In the genomic region with DNA sequence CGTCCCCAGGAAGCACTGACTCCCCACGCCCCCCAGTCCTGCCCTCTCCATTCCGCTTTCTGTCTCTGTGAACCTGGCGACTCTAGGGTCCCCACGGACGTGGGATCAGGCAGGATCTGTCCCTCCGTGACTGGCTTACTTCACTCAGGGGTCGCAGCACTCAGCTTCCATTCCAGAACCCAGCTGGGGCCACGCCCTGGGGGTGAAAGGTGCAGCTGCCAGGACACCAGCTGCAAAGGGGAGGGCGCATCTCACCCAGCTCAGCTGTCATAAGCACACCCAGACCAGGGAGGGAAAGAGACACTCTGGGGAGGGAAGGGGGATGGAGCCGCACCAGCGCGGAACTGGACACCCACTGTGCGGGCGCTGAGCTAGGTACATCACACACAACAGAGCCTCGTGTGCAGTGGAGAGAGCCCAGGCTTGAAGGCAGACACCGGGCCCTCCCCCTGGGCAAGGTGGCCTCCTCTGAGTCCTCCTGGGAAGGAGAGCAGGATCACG, we compare ENCODE assay signal across 13 cellular contexts. TPM values are rescaled to one million over a fixed set of nuclear protein-coding genes. Genes with fewer than 3 reads are reported as not detected.
DNase-seq lines count a peak whose midpoint lies in the region; ATAC-seq lines count a peak whose summit lies in the region.
"Had no signal": no experiment of that assay in that cellular context is flagged by ENCODE, and none has a peak within 500 bp of the region (broad histone marks: within the 10 kb centered on the region; RNA-seq: fewer than 3 reads in every experiment).

No MANE protein-coding gene starts in this region.

- H2AFZ ChIP-seq in Karpas-422 (ENCODE audit: low read length) = no peak overlapping the region

- ATAC-seq in esophagus mucosa = peak; percentile 19

- H3K4me3 ChIP-seq in skeletal muscle cell (ENCODE audit: low read depth, low read length) = no peak overlapping the region
- no peak overlapping the region for H3K4me3 ChIP-seq in Karpas-422 (ENCODE audit: low read length)
- H3K4me3 ChIP-seq: thoracic aorta had no signal

- no peak overlapping the region for H3K4me2 ChIP-seq in Karpas-422 (ENCODE audit: low read depth, low read length, poor library complexity, severe bottlenecking)

- H3K9ac ChIP-seq in Karpas-422 (ENCODE audit: low read length) = no peak overlapping the region

- no peaks in the 10 kb centered on the region for H4K20me1 ChIP-seq in Karpas-422 (ENCODE audit: insufficient read depth, low read depth, low read length)

- H3K79me2 ChIP-seq in Karpas-422 (ENCODE audit: low read length) = no peaks in the 10 kb centered on the region

- no peaks in the 10 kb centered on the region for H3K9me3 ChIP-seq in Karpas-422 (ENCODE audit: low read length)
- H3K9me3 ChIP-seq: thoracic aorta had no signal

- no peak overlapping the region for H3K27ac ChIP-seq in Karpas-422 (ENCODE audit: low read length)
- H3K27ac ChIP-seq: thoracic aorta had no signal

- H3K36me3 ChIP-seq in Karpas-422 (ENCODE audit: insufficient read depth, low read length) = no peaks in the 10 kb centered on the region

- no peaks in the 10 kb centered on the region for H3K9me2 ChIP-seq in Karpas-422 (replicated peaks; ENCODE audit: insufficient read depth, low read length)

- peak; percentile 50 for DNase-seq in NCI-H146 (lab: John Stamatoyannopoulos, UW)
- no peak for DNase-seq in NCI-H146 treated with DMSO at 0.1 percent for 48 hours (lab: John Stamatoyannopoulos, UW; ENCODE audit: unreplicated experiment)
- peak; percentile 75 for DNase-seq in NCI-H1694 treated with DMSO at 0.1 percent for 48 hours (lab: John Stamatoyannopoulos, UW)
- peak; percentile 50 for DNase-seq in skeletal muscle cell (ENCODE audit: low read depth)
- DNase-seq in HPDE6-E6E7 (ENCODE audit: extremely low spot score) = no peak
- DNase-seq in Karpas-422 = no peak
- no peak for DNase-seq in ecto neural progenitor cell (ENCODE audit: low spot score)
- DNase-seq: 8988T, NCI-H1930 had no signal

- H3K27me3 ChIP-seq in Karpas-422 (ENCODE audit: low read length) = no peaks in the 10 kb centered on the region

- peaks cover 5% of the 10 kb centered on the region for H3K4me1 ChIP-seq in Karpas-422 (ENCODE audit: low read length)

RNA-seq across cellular contexts. Expression of a gene that starts 18.5 kb away (rescaled TPM):
- 9.8 TPM for total RNA-seq in esophagus mucosa
- total RNA-seq in Karpas-422 (2014; rRNA removed; shearing (Covaris generic); ENCODE audit: low replicate concordance) = 21.7 and 55.7 TPM in 2 replicates

RNA-seq across cellular contexts. Expression of a gene that starts 18.7 kb away (rescaled TPM):
- 20.7 TPM for total RNA-seq in esophagus mucosa
- 14.8 and 17.9 TPM in 2 replicates for total RNA-seq in Karpas-422 (2014; rRNA removed; shearing (Covaris generic); ENCODE audit: low replicate concordance)

RNA-seq across cellular contexts. Expression of a gene that starts 28.1 kb away (rescaled TPM):
- total RNA-seq in esophagus mucosa = not detected
- total RNA-seq in Karpas-422 (2014; rRNA removed; shearing (Covaris generic); ENCODE audit: low replicate concordance) = not detected in 2 replicates
- total RNA-seq: epithelial cell of proximal tubule, RPMI7951 had no signal

RNA-seq across cellular contexts. Expression of a gene that starts 40.6 kb away (rescaled TPM):
- total RNA-seq in esophagus mucosa = not detected
- 0.34 and 2.3 TPM in 2 replicates for total RNA-seq in Karpas-422 (2014; rRNA removed; shearing (Covaris generic); ENCODE audit: low replicate concordance)
- total RNA-seq: epithelial cell of proximal tubule, thoracic aorta had no signal

RNA-seq across cellular contexts. Expression of a gene that starts 50.9 kb away (rescaled TPM):
- total RNA-seq in esophagus mucosa = 43.5 TPM
- 92.4 and 147 TPM in 2 replicates for total RNA-seq in Karpas-422 (2014; rRNA removed; shearing (Covaris generic); ENCODE audit: low replicate concordance)

Comparison
In these comparisons a context has a peak if more than half of its experiments do, and no peak if none do; other contexts are left out.
1. DNase-seq: peak in NCI-H146 (single experiment), NCI-H1694 treated with DMSO at 0.1 percent for 48 hours (single experiment) and skeletal muscle cell (single experiment); none in NCI-H146 treated with DMSO at 0.1 percent for 48 hours (single experiment), HPDE6-E6E7 (single experiment), Karpas-422 (single experiment) and ecto neural progenitor cell (single experiment).